Comparison of ENCODE assay signal across 28 cellular contexts in the genomic region with DNA sequence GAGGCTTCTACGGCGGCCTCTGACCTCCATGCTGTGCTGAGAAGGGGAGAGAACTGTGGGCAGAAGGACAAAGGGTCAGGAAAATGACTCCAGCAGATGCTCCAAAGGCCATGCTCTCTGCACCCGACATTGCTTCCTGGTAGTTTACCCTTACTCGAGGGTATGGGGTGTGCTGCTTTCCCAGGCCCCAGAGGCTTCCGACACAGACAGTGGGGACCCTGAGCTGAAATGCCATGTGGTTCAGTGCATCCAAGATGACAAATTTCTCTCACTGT.
"Had no signal": no experiment of that assay in that cellular context is flagged by ENCODE, and none has a peak within 500 bp of the region (broad histone marks: within the 10 kb centered on the region; RNA-seq: fewer than 3 reads in every experiment).

No MANE protein-coding gene starts in this region.

- FAIRE-seq: endothelial cell of umbilical vein, kidney had no signal

- H3K4me1 ChIP-seq: foreskin keratinocyte, left lung, right lobe of liver, stomach, thyroid gland, vagina had no signal

- H2AFZ ChIP-seq: hepatocyte had no signal

- H3K27me3 ChIP-seq: esophagus muscularis mucosa, gastroesophageal sphincter, heart left ventricle, hepatocyte, left lung, ovary, right lobe of liver, thyroid gland, vagina had no signal

- H3K79me2 ChIP-seq: hepatocyte had no signal

- H3K36me3 ChIP-seq: esophagus muscularis mucosa, gastroesophageal sphincter, heart left ventricle, left lung, ovary, right lobe of liver, stomach, thyroid gland, vagina had no signal

- H3K9me3 ChIP-seq: esophagus muscularis mucosa, gastroesophageal sphincter, heart left ventricle, left lung, mucosa of descending colon, ovary, right lobe of liver, stomach, thyroid gland, vagina had no signal

- DNase-seq: dermis blood vessel endothelial cell; effector memory CD4-positive, alpha-beta T cell; foreskin keratinocyte; kidney; mucosa of descending colon; naive B cell; nephron progenitor cell; occipital lobe; retina; stimulated activated CD4-positive, alpha-beta T cell treated with anti-CD3 and anti-CD28 coated beads, Interleukin-2, amount 100 ng/mL, for 24 hours; stimulated activated CD4-positive, alpha-beta T cell treated with anti-CD3 and anti-CD28 coated beads, Interleukin-4, amount 100 ng/mL, for 24 hours; stimulated activated naive CD4-positive, alpha-beta T cell treated with Interleukin-2 at 50 U/mL for 16 hours; stomach; trophoblast cell had no signal

- H3K4me3 ChIP-seq: coronary artery, esophagus muscularis mucosa, gastroesophageal sphincter, heart left ventricle, hepatocyte, left lung, lung, mucosa of descending colon, ovary, right lobe of liver, smooth muscle cell, stomach, thyroid gland, vagina had no signal

- H3K27ac ChIP-seq: foreskin keratinocyte, hepatocyte, left lung, ovary, right lobe of liver, stomach, thyroid gland, vagina had no signal

- ATAC-seq: foreskin keratinocyte; gastroesophageal sphincter; heart left ventricle; left lung; mucosa of descending colon; right lobe of liver; stimulated activated effector memory CD8-positive, alpha-beta T cell treated with anti-CD3 and anti-CD28 coated beads, Interleukin-12 subunit alpha, Interleukin-12 subunit beta, amount 100 ng/mL, for 72 hours had no signal

- H3K4me2 ChIP-seq: hepatocyte, smooth muscle cell had no signal
